ENCODE assay signal across 28 cellular contexts in the genomic region with DNA sequence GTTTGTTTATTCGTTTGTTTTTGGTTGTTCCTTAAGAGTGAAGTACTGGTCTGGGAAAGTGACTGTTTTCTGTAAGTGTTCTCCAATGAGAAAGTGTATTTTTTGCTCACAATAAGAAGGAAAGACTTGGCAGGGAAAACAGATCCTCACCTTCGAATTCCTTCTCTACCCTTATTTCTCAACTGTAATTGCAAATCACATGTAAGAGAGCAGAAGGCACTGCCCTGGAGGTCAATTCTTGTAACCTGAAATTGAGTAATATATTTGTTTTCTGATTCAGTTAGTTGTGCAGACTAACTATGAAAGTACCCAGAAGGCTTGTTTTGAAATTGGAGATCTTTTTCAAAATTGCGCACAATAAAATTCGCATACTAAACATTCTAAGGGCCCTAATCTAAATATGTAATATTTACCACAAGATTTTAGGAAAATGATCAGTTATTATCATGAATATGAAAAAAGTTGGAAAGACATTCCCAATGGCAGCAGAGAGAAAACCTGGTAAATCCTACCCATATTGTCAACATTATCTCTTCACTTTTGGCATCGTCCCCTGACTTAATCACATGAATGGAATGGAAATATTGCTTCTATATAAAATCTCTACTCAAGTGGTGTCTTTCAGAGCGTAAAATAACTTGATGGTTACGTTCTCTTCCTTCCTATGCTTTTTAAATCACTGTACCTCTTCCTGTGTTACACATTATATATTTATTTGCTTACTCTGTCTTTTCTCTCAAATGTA. TPM values are rescaled to one million over a fixed set of nuclear protein-coding genes. Genes with fewer than 3 reads are reported as not detected.
DNase-seq lines count a peak whose midpoint lies in the region; ATAC-seq, FAIRE-seq and TF ChIP-seq lines count a peak whose summit lies in the region.
"Had no signal": no experiment of that assay in that cellular context is flagged by ENCODE, and none has a peak within 500 bp of the region (broad histone marks: within the 10 kb centered on the region; RNA-seq: fewer than 3 reads in every experiment).

No MANE protein-coding gene starts in this region.

- no peaks in the 10 kb centered on the region for H3K4me1 ChIP-seq in CD8-positive, alpha-beta T cell (ENCODE audit: insufficient read depth, low read length)

- intact Hi-C loops in CD8-positive, alpha-beta T cell (cut with DNase I, micrococcal nuclease) = no loop called here

- H3K27ac Mint-ChIP-seq in CD8-positive, alpha-beta T cell = no peak overlapping the region
- H3K27ac Mint-ChIP-seq: activated CD4-positive, alpha-beta T cell treated with anti-CD3 and anti-CD28 coated beads for 36 hours; activated CD8-positive, alpha-beta T cell treated with anti-CD3 and anti-CD28 coated beads for 36 hours; activated naive CD4-positive, alpha-beta T cell treated with anti-CD3 and anti-CD28 coated beads, Interleukin-2, amount 10 ng/mL, durations not matched to agents 7 days and 5 days; activated T-helper 17 cell treated with anti-CD3 and anti-CD28 coated beads, Interleukin-2, amount 50 U/mL, for 72 hours; brain; HFFc6 had no signal

- CTCF ChIA-PET in CD8-positive, alpha-beta T cell (lab: Charles Lee) = no interaction called here

- no peaks in the 10 kb centered on the region for H3K4me1 Mint-ChIP-seq in CD8-positive, alpha-beta T cell (ENCODE audit: low read depth)
- H3K4me1 Mint-ChIP-seq: activated CD4-positive, alpha-beta T cell treated with anti-CD3 and anti-CD28 coated beads for 36 hours; activated naive CD4-positive, alpha-beta T cell treated with anti-CD3 and anti-CD28 coated beads, Interleukin-2, amount 10 ng/mL, durations not matched to agents 7 days and 5 days; activated T-helper 17 cell treated with anti-CD3 and anti-CD28 coated beads, Interleukin-2, amount 50 U/mL, for 72 hours had no signal

- DNase-seq in NCI-H69 (lab: John Stamatoyannopoulos, UW) (peak; percentile 9), bronchial epithelial cell (ENCODE audit: low read depth) (peak; percentile 90), left lobe of liver (ENCODE audit: low spot score) (no peak), skeletal muscle cell (ENCODE audit: low read depth) (peak; percentile 40), DMS153 treated with DMSO at 0.1 percent for 48 hours (lab: John Stamatoyannopoulos, UW; ENCODE audit: unreplicated experiment) (no peak)
- no peak for DNase-seq in CD8-positive, alpha-beta T cell
- DNase-seq: activated CD4-positive, alpha-beta T cell treated with anti-CD3 and anti-CD28 coated beads for 36 hours; activated CD8-positive, alpha-beta memory T cell treated with anti-CD3 and anti-CD28 coated beads, Interleukin-2, amount 50 U/mL, for 48 hours; activated CD8-positive, alpha-beta T cell treated with anti-CD3 and anti-CD28 coated beads for 36 hours; activated naive CD4-positive, alpha-beta T cell treated with anti-CD3 and anti-CD28 coated beads, Interleukin-2, amount 10 ng/mL, durations not matched to agents 7 days and 5 days; GOT3; HFFc6; KBM-7; left ventricle myocardium inferior; MG63; NCI-H1417 treated with DMSO at 0.1 percent for 48 hours; NCI-H2081; NCI-H226; stimulated activated naive CD4-positive, alpha-beta T cell; SW 1271 had no signal

- H3K4me3 ChIP-seq in bronchial epithelial cell (ENCODE audit: low read depth, low read length) (no peak overlapping the region), skeletal muscle cell (ENCODE audit: low read depth, low read length) (no peak overlapping the region)
- no peak overlapping the region for H3K4me3 ChIP-seq in CD8-positive, alpha-beta T cell (ENCODE audit: low read depth, low read length)
- H3K4me3 ChIP-seq: left ventricle myocardium inferior, MG63 had no signal

- H3K27ac ChIP-seq in CD8-positive, alpha-beta T cell (ENCODE audit: low read depth, low read length) = no peak overlapping the region
- H3K27ac ChIP-seq: epithelial cell of prostate, left ventricle myocardium inferior had no signal

- POLR2A ChIA-PET in CD8-positive, alpha-beta T cell (lab: Charles Lee) = no interaction called here

- no peaks in the 10 kb centered on the region for H3K27me3 ChIP-seq in bronchial epithelial cell (ENCODE audit: control insufficient read depth, insufficient read depth, low read length)
- H3K27me3 ChIP-seq in CD8-positive, alpha-beta T cell (ENCODE audit: insufficient read depth, low read length) = no peaks in the 10 kb centered on the region
- H3K27me3 ChIP-seq: MG63 had no signal

- H3K36me3 Mint-ChIP-seq in CD8-positive, alpha-beta T cell = no peaks in the 10 kb centered on the region
- H3K36me3 Mint-ChIP-seq: activated naive CD4-positive, alpha-beta T cell treated with anti-CD3 and anti-CD28 coated beads, Interleukin-2, amount 10 ng/mL, durations not matched to agents 7 days and 5 days; brain had no signal

- no peak for FAIRE-seq in bronchial epithelial cell (lab: Jason Lieb, UNC)
- FAIRE-seq: D721Med, HTR-8/SVneo, RCC 7860 had no signal

- H3K9me3 Mint-ChIP-seq in CD8-positive, alpha-beta T cell = peaks cover 3% of the 10 kb centered on the region
- H3K9me3 Mint-ChIP-seq: activated naive CD4-positive, alpha-beta T cell treated with anti-CD3 and anti-CD28 coated beads, Interleukin-2, amount 10 ng/mL, durations not matched to agents 7 days and 5 days; activated T-helper 17 cell treated with anti-CD3 and anti-CD28 coated beads, Interleukin-2, amount 50 U/mL, for 72 hours had no signal

- H3K36me3 ChIP-seq in bronchial epithelial cell (ENCODE audit: control insufficient read depth, insufficient read depth, low read length) = no peaks in the 10 kb centered on the region
- H3K36me3 ChIP-seq in CD8-positive, alpha-beta T cell (ENCODE audit: insufficient read depth, low read length) = no peaks in the 10 kb centered on the region
- H3K36me3 ChIP-seq: MG63 had no signal

- no peaks in the 10 kb centered on the region for H3K9me3 ChIP-seq in CD8-positive, alpha-beta T cell (ENCODE audit: low read length)

- no peak overlapping the region for H3K4me3 Mint-ChIP-seq in CD8-positive, alpha-beta T cell
- H3K4me3 Mint-ChIP-seq: activated CD4-positive, alpha-beta T cell treated with anti-CD3 and anti-CD28 coated beads for 36 hours; activated CD8-positive, alpha-beta T cell treated with anti-CD3 and anti-CD28 coated beads for 36 hours; activated naive CD4-positive, alpha-beta T cell treated with anti-CD3 and anti-CD28 coated beads, Interleukin-2, amount 10 ng/mL, durations not matched to agents 7 days and 5 days; activated T-helper 17 cell treated with anti-CD3 and anti-CD28 coated beads, Interleukin-2, amount 50 U/mL, for 72 hours; brain; HFFc6 had no signal

- peak; percentile 85 for ATAC-seq in left lobe of liver
- ATAC-seq in CD8-positive, alpha-beta T cell = no peak
- ATAC-seq in GM18519 (IDR thresholded peaks at IDR 0.05; ENCODE audit: low FRiP score, unreplicated experiment) = no peak
- ATAC-seq in GM21390 (IDR thresholded peaks at IDR 0.05; ENCODE audit: unreplicated experiment) = no peak
- ATAC-seq: activated CD4-positive, alpha-beta T cell treated with anti-CD3 and anti-CD28 coated beads for 36 hours; activated CD8-positive, alpha-beta T cell treated with anti-CD3 and anti-CD28 coated beads for 36 hours; activated T-helper 17 cell treated with anti-CD3 and anti-CD28 coated beads, Interleukin-2, amount 50 U/mL, for 72 hours had no signal

- no peak for TF ChIP-seq CTCF in bronchial epithelial cell (IDR thresholded peaks at IDR 0.05; ENCODE audit: insufficient read depth, low read length, severe bottlenecking)
- TF ChIP-seq CTCF in CD8-positive, alpha-beta T cell (IDR thresholded peaks at IDR 0.05) = no peak

- H3K27me3 Mint-ChIP-seq in CD8-positive, alpha-beta T cell (ENCODE audit: low read depth) = peaks cover 2% of the 10 kb centered on the region
- H3K27me3 Mint-ChIP-seq: activated CD4-positive, alpha-beta T cell treated with anti-CD3 and anti-CD28 coated beads for 36 hours; activated CD8-positive, alpha-beta T cell treated with anti-CD3 and anti-CD28 coated beads for 36 hours; activated naive CD4-positive, alpha-beta T cell treated with anti-CD3 and anti-CD28 coated beads, Interleukin-2, amount 10 ng/mL, durations not matched to agents 7 days and 5 days; activated T-helper 17 cell treated with anti-CD3 and anti-CD28 coated beads, Interleukin-2, amount 50 U/mL, for 72 hours; brain had no signal

RNA-seq across cellular contexts. Expression of a gene that starts 24.1 kb away (rescaled TPM):
- 0.64 and 2.1 TPM in 2 replicates for total RNA-seq in bronchial epithelial cell
- total RNA-seq in left lobe of liver = 144 TPM
- total RNA-seq in CD8-positive, alpha-beta T cell = not detected
- total RNA-seq: activated CD8-positive, alpha-beta T cell treated with anti-CD3 and anti-CD28 coated beads for 36 hours had no signal

Comparison
In these comparisons a context has a peak if more than half of its experiments do, and no peak if none do; other contexts are left out.
1. DNase-seq: peak in NCI-H69 (single experiment), bronchial epithelial cell (single experiment) and skeletal muscle cell (single experiment); none in left lobe of liver (single experiment), CD8-positive, alpha-beta T cell (0 of 7) and DMS153 treated with DMSO at 0.1 percent for 48 hours (single experiment).
2. RNA of a gene that starts 24.1 kb away (total RNA-seq): 144 TPM in left lobe of liver (single experiment); 0.64 to 2.1 TPM in bronchial epithelial cell and not detected in CD8-positive, alpha-beta T cell; every median in the first group is over 10 times any median in the second.